Comparison of ENCODE assay signal across 1 cellular context in genomic region chr4:38319456-38320348, GRCh38.
TF ChIP-seq lines count a peak whose summit lies in the region.

No MANE protein-coding gene starts in this region.

TF ChIP-seq in HepG2, 621 proteins besides CTCF, POLR2A, EP300 and RAD21 (continued from another document and continues in another):
- TF ChIP-seq ZNF800 (CRISPR knock-in tag; IDR thresholded peaks at IDR 0.05) (0 out of 2 replicates have a peak, but pooled peaks have one; percentile 42), IKZF1 (IDR thresholded peaks at IDR 0.05) (no peak), ZNF207 (IDR thresholded peaks at IDR 0.05; ENCODE audit: borderline replicate concordance) (no peak), MEIS1 (CRISPR knock-in tag; IDR thresholded peaks at IDR 0.05; ENCODE audit: borderline replicate concordance) (no peak), NCOA2 (CRISPR knock-in tag; IDR thresholded peaks at IDR 0.05) (no peak), U2AF2 (IDR thresholded peaks at IDR 0.05; ENCODE audit: low read depth, low read length) (no peak), ZMYM3 (CRISPR knock-in tag; IDR thresholded peaks at IDR 0.05) (peak; percentile 45; the same call in 1 of the 2 replicates), ZNF44 (CRISPR knock-in tag; IDR thresholded peaks at IDR 0.05) (0 out of 2 replicates have a peak, but pooled peaks have one; percentile 34), FOXA1 (IDR thresholded peaks at IDR 0.05) (no peak), FOXA1 (CRISPR knock-in tag; IDR thresholded peaks at IDR 0.05) (no peak), ZNF770 (CRISPR knock-in tag; IDR thresholded peaks at IDR 0.05) (peak; percentile 39; the same call in 1 of the 2 replicates), SIX4 (CRISPR knock-in tag; IDR thresholded peaks at IDR 0.05) (no peak), IRF2 (CRISPR knock-in tag; IDR thresholded peaks at IDR 0.05) (peak; percentile 58; the same call in 1 of the 2 replicates), ZNF782 (CRISPR knock-in tag; IDR thresholded peaks at IDR 0.05; ENCODE audit: borderline replicate concordance) (no peak), ZNF501 (CRISPR knock-in tag; IDR thresholded peaks at IDR 0.05) (peak; percentile 49), SALL1 (CRISPR knock-in tag; IDR thresholded peaks at IDR 0.05) (peak; percentile 73), ZBTB14 (CRISPR knock-in tag; IDR thresholded peaks at IDR 0.05) (no peak), HOMEZ (CRISPR knock-in tag; IDR thresholded peaks at IDR 0.05; ENCODE audit: low read depth) (peak; percentile 42; the same call in 1 of the 2 replicates), TIGD3 (CRISPR knock-in tag; IDR thresholded peaks at IDR 0.05; ENCODE audit: borderline replicate concordance) (no peak), CREB1 (IDR thresholded peaks at IDR 0.05) (no peak), CREB1 (CRISPR knock-in tag; IDR thresholded peaks at IDR 0.05) (0 out of 2 replicates have a peak, but pooled peaks have one; percentile 28), NPAS2 (CRISPR knock-in tag; IDR thresholded peaks at IDR 0.05; ENCODE audit: borderline replicate concordance) (no peak), ZNF605 (CRISPR knock-in tag; IDR thresholded peaks at IDR 0.05) (0 out of 2 replicates have a peak, but pooled peaks have one; percentile 36), ERF (CRISPR knock-in tag; IDR thresholded peaks at IDR 0.05) (0 out of 2 replicates have a peak, but pooled peaks have one; percentile 45), XRCC5 (optimal IDR thresholded peaks at IDR 0.05; ENCODE audit: low read length) (peak; percentile 69), SRSF1 (optimal IDR thresholded peaks at IDR 0.05; ENCODE audit: low read depth, low read length) (no peak)
- TF ChIP-seq, protein P1, sequence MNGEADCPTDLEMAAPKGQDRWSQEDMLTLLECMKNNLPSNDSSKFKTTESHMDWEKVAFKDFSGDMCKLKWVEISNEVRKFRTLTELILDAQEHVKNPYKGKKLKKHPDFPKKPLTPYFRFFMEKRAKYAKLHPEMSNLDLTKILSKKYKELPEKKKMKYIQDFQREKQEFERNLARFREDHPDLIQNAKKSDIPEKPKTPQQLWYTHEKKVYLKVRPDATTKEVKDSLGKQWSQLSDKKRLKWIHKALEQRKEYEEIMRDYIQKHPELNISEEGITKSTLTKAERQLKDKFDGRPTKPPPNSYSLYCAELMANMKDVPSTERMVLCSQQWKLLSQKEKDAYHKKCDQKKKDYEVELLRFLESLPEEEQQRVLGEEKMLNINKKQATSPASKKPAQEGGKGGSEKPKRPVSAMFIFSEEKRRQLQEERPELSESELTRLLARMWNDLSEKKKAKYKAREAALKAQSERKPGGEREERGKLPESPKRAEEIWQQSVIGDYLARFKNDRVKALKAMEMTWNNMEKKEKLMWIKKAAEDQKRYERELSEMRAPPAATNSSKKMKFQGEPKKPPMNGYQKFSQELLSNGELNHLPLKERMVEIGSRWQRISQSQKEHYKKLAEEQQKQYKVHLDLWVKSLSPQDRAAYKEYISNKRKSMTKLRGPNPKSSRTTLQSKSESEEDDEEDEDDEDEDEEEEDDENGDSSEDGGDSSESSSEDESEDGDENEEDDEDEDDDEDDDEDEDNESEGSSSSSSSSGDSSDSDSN (CRISPR knock-in tag; IDR thresholded peaks at IDR 0.05), result 0 out of 2 replicates have a peak, but pooled peaks have one; percentile 31
- TF ChIP-seq, protein P2, sequence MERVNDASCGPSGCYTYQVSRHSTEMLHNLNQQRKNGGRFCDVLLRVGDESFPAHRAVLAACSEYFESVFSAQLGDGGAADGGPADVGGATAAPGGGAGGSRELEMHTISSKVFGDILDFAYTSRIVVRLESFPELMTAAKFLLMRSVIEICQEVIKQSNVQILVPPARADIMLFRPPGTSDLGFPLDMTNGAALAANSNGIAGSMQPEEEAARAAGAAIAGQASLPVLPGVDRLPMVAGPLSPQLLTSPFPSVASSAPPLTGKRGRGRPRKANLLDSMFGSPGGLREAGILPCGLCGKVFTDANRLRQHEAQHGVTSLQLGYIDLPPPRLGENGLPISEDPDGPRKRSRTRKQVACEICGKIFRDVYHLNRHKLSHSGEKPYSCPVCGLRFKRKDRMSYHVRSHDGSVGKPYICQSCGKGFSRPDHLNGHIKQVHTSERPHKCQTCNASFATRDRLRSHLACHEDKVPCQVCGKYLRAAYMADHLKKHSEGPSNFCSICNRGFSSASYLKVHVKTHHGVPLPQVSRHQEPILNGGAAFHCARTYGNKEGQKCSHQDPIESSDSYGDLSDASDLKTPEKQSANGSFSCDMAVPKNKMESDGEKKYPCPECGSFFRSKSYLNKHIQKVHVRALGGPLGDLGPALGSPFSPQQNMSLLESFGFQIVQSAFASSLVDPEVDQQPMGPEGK (CRISPR knock-in tag; IDR thresholded peaks at IDR 0.05), result no peak
- TF ChIP-seq, protein P3, sequence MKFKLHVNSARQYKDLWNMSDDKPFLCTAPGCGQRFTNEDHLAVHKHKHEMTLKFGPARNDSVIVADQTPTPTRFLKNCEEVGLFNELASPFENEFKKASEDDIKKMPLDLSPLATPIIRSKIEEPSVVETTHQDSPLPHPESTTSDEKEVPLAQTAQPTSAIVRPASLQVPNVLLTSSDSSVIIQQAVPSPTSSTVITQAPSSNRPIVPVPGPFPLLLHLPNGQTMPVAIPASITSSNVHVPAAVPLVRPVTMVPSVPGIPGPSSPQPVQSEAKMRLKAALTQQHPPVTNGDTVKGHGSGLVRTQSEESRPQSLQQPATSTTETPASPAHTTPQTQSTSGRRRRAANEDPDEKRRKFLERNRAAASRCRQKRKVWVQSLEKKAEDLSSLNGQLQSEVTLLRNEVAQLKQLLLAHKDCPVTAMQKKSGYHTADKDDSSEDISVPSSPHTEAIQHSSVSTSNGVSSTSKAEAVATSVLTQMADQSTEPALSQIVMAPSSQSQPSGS (CRISPR knock-in tag; IDR thresholded peaks at IDR 0.05), result 0 out of 2 replicates have a peak, but pooled peaks have one; percentile 29
- TF ChIP-seq, protein P4, sequence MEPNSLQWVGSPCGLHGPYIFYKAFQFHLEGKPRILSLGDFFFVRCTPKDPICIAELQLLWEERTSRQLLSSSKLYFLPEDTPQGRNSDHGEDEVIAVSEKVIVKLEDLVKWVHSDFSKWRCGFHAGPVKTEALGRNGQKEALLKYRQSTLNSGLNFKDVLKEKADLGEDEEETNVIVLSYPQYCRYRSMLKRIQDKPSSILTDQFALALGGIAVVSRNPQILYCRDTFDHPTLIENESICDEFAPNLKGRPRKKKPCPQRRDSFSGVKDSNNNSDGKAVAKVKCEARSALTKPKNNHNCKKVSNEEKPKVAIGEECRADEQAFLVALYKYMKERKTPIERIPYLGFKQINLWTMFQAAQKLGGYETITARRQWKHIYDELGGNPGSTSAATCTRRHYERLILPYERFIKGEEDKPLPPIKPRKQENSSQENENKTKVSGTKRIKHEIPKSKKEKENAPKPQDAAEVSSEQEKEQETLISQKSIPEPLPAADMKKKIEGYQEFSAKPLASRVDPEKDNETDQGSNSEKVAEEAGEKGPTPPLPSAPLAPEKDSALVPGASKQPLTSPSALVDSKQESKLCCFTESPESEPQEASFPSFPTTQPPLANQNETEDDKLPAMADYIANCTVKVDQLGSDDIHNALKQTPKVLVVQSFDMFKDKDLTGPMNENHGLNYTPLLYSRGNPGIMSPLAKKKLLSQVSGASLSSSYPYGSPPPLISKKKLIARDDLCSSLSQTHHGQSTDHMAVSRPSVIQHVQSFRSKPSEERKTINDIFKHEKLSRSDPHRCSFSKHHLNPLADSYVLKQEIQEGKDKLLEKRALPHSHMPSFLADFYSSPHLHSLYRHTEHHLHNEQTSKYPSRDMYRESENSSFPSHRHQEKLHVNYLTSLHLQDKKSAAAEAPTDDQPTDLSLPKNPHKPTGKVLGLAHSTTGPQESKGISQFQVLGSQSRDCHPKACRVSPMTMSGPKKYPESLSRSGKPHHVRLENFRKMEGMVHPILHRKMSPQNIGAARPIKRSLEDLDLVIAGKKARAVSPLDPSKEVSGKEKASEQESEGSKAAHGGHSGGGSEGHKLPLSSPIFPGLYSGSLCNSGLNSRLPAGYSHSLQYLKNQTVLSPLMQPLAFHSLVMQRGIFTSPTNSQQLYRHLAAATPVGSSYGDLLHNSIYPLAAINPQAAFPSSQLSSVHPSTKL (CRISPR knock-in tag; IDR thresholded peaks at IDR 0.05), result 0 out of 2 replicates have a peak, but pooled peaks have one; percentile 13
- TF ChIP-seq, protein P5, sequence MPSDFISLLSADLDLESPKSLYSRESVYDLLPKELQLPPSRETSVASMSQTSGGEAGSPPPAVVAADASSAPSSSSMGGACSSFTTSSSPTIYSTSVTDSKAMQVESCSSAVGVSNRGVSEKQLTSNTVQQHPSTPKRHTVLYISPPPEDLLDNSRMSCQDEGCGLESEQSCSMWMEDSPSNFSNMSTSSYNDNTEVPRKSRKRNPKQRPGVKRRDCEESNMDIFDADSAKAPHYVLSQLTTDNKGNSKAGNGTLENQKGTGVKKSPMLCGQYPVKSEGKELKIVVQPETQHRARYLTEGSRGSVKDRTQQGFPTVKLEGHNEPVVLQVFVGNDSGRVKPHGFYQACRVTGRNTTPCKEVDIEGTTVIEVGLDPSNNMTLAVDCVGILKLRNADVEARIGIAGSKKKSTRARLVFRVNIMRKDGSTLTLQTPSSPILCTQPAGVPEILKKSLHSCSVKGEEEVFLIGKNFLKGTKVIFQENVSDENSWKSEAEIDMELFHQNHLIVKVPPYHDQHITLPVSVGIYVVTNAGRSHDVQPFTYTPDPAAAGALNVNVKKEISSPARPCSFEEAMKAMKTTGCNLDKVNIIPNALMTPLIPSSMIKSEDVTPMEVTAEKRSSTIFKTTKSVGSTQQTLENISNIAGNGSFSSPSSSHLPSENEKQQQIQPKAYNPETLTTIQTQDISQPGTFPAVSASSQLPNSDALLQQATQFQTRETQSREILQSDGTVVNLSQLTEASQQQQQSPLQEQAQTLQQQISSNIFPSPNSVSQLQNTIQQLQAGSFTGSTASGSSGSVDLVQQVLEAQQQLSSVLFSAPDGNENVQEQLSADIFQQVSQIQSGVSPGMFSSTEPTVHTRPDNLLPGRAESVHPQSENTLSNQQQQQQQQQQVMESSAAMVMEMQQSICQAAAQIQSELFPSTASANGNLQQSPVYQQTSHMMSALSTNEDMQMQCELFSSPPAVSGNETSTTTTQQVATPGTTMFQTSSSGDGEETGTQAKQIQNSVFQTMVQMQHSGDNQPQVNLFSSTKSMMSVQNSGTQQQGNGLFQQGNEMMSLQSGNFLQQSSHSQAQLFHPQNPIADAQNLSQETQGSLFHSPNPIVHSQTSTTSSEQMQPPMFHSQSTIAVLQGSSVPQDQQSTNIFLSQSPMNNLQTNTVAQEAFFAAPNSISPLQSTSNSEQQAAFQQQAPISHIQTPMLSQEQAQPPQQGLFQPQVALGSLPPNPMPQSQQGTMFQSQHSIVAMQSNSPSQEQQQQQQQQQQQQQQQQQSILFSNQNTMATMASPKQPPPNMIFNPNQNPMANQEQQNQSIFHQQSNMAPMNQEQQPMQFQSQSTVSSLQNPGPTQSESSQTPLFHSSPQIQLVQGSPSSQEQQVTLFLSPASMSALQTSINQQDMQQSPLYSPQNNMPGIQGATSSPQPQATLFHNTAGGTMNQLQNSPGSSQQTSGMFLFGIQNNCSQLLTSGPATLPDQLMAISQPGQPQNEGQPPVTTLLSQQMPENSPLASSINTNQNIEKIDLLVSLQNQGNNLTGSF (CRISPR knock-in tag; IDR thresholded peaks at IDR 0.05), result no peak
